In genomic region chr2:209872675-209873074, GRCh38 we compare ENCODE assay signal across 10 cellular contexts.
DNase-seq lines count a peak whose midpoint lies in the region; ATAC-seq lines count a peak whose summit lies in the region.
"Had no signal": no experiment of that assay in that cellular context is flagged by ENCODE, and none has a peak within 500 bp of the region (broad histone marks: within the 10 kb centered on the region; RNA-seq: fewer than 3 reads in every experiment).

No MANE protein-coding gene starts in this region.

- 82% methylated on average over 9 of the region's 9 CpGs for WGBS in HUES64

- H3K27ac ChIP-seq in HUES64 (ENCODE audit: low read depth, low read length) = peak overlapping the region; percentile 22; the same call in 1 of the 2 replicates

- H3K4me3 Mint-ChIP-seq in naive thymus-derived CD8-positive, alpha-beta T cell = no peak overlapping the region
- H3K4me3 Mint-ChIP-seq: activated naive CD4-positive, alpha-beta T cell treated with anti-CD3 and anti-CD28 coated beads, Interleukin-2, amount 10 ng/mL, durations not matched to agents 7 days and 5 days had no signal

- no peaks in the 10 kb centered on the region for H3K4me1 ChIP-seq in HUES64 (ENCODE audit: insufficient read depth, low read length)

- no peak overlapping the region for H3K27ac Mint-ChIP-seq in naive thymus-derived CD8-positive, alpha-beta T cell
- H3K27ac Mint-ChIP-seq: activated naive CD4-positive, alpha-beta T cell treated with anti-CD3 and anti-CD28 coated beads, Interleukin-2, amount 10 ng/mL, durations not matched to agents 7 days and 5 days had no signal

- no peaks in the 10 kb centered on the region for H3K9me3 ChIP-seq in HUES64 (ENCODE audit: insufficient read depth, low read depth, low read length)

- H3K36me3 ChIP-seq in HUES64 (ENCODE audit: insufficient read depth, low read length) = no peaks in the 10 kb centered on the region

- no peaks in the 10 kb centered on the region for H3K27me3 ChIP-seq in HUES64 (ENCODE audit: insufficient read depth, low read length)

- POLR2A ChIA-PET in naive thymus-derived CD8-positive, alpha-beta T cell (lab: Charles Lee) = no interaction called here

- no peak for ATAC-seq in left ventricle myocardium superior
- no peak for ATAC-seq in naive thymus-derived CD8-positive, alpha-beta T cell
- no peak for ATAC-seq in GM18502 (IDR thresholded peaks at IDR 0.05; ENCODE audit: poor library complexity, unreplicated experiment)

- H3K4me1 Mint-ChIP-seq in naive thymus-derived CD8-positive, alpha-beta T cell = no peaks in the 10 kb centered on the region
- H3K4me1 Mint-ChIP-seq: activated naive CD4-positive, alpha-beta T cell treated with anti-CD3 and anti-CD28 coated beads, Interleukin-2, amount 10 ng/mL, durations not matched to agents 7 days and 5 days had no signal

- H3K9ac ChIP-seq in HUES64 (ENCODE audit: low read depth, low read length) = no peak overlapping the region

- no peak overlapping the region for H3K4me3 ChIP-seq in HUES64 (ENCODE audit: low read length)
- H3K4me3 ChIP-seq: lung had no signal

- intact Hi-C loops in left ventricle myocardium superior (cut with micrococcal nuclease) = no loop called here
- intact Hi-C loops in posterior vena cava (cut with DNase I) = no loop called here

- DNase-seq in amygdala (lab: John Stamatoyannopoulos, UW) (peak in 47 of 56 donors; percentile 2 to 74 (median 31)), left ventricle myocardium superior (peak; percentile 31), smooth muscle cell of the brain vasculature (ENCODE audit: low read depth, low spot score) (peak; percentile 39), GOT3 (lab: John Stamatoyannopoulos, UW) (no peak), posterior vena cava (ENCODE audit: low spot score) (no peak)
- DNase-seq in naive thymus-derived CD8-positive, alpha-beta T cell = no peak
- DNase-seq: activated naive CD4-positive, alpha-beta T cell treated with anti-CD3 and anti-CD28 coated beads, Interleukin-2, amount 10 ng/mL, durations not matched to agents 7 days and 5 days had no signal

- peaks cover 0 to under 1% (median 0%) of the 10 kb centered on the region in 9 donors for H3K9me3 Mint-ChIP-seq in naive thymus-derived CD8-positive, alpha-beta T cell
- H3K9me3 Mint-ChIP-seq: activated naive CD4-positive, alpha-beta T cell treated with anti-CD3 and anti-CD28 coated beads, Interleukin-2, amount 10 ng/mL, durations not matched to agents 7 days and 5 days had no signal

- peaks cover 0 to 13% (median 3%) of the 10 kb centered on the region in 5 donors for H3K27me3 Mint-ChIP-seq in naive thymus-derived CD8-positive, alpha-beta T cell
- H3K27me3 Mint-ChIP-seq: activated naive CD4-positive, alpha-beta T cell treated with anti-CD3 and anti-CD28 coated beads, Interleukin-2, amount 10 ng/mL, durations not matched to agents 7 days and 5 days had no signal

- no peaks in the 10 kb centered on the region for H3K36me3 Mint-ChIP-seq in naive thymus-derived CD8-positive, alpha-beta T cell
- H3K36me3 Mint-ChIP-seq: activated naive CD4-positive, alpha-beta T cell treated with anti-CD3 and anti-CD28 coated beads, Interleukin-2, amount 10 ng/mL, durations not matched to agents 7 days and 5 days had no signal

Comparison
In these comparisons a context has a peak if more than half of its experiments do, and no peak if none do; other contexts are left out.
1. DNase-seq: peak in amygdala (47 of 56), left ventricle myocardium superior (single experiment) and smooth muscle cell of the brain vasculature (single experiment); none in naive thymus-derived CD8-positive, alpha-beta T cell (0 of 10), GOT3 (single experiment) and posterior vena cava (single experiment).